ENCODE assay signal across 1 cellular context in the genomic region with DNA sequence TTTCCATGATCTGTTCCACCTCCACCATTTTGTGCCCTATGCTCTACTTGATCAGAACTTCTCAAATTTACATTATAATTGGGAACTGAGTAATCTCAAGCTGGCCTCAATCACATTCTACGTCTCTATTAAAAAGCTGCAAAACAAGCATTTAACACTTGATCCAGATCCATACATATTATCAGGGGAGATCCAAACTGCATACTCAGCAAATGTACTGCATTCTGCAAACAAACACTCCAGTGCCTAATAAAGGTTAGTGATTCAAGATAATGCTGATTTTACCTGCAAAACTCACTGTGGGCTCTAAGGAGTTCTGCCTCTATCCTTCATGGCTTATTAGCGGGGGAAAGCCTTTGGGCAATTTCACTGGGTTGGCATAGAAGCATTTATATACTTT.
TF ChIP-seq lines count a peak whose summit lies in the region.

No MANE protein-coding gene starts in this region.

TF ChIP-seq in HepG2, 621 proteins besides CTCF, POLR2A, EP300 and RAD21:
- TF ChIP-seq, protein P1, sequence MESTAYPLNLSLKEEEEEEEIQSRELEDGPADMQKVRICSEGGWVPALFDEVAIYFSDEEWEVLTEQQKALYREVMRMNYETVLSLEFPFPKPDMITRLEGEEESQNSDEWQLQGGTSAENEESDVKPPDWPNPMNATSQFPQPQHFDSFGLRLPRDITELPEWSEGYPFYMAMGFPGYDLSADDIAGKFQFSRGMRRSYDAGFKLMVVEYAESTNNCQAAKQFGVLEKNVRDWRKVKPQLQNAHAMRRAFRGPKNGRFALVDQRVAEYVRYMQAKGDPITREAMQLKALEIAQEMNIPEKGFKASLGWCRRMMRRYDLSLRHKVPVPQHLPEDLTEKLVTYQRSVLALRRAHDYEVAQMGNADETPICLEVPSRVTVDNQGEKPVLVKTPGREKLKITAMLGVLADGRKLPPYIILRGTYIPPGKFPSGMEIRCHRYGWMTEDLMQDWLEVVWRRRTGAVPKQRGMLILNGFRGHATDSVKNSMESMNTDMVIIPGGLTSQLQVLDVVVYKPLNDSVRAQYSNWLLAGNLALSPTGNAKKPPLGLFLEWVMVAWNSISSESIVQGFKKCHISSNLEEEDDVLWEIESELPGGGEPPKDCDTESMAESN (CRISPR knock-in tag; conservative IDR thresholded peaks at IDR 0.05): no peak
- TF ChIP-seq, protein P2, sequence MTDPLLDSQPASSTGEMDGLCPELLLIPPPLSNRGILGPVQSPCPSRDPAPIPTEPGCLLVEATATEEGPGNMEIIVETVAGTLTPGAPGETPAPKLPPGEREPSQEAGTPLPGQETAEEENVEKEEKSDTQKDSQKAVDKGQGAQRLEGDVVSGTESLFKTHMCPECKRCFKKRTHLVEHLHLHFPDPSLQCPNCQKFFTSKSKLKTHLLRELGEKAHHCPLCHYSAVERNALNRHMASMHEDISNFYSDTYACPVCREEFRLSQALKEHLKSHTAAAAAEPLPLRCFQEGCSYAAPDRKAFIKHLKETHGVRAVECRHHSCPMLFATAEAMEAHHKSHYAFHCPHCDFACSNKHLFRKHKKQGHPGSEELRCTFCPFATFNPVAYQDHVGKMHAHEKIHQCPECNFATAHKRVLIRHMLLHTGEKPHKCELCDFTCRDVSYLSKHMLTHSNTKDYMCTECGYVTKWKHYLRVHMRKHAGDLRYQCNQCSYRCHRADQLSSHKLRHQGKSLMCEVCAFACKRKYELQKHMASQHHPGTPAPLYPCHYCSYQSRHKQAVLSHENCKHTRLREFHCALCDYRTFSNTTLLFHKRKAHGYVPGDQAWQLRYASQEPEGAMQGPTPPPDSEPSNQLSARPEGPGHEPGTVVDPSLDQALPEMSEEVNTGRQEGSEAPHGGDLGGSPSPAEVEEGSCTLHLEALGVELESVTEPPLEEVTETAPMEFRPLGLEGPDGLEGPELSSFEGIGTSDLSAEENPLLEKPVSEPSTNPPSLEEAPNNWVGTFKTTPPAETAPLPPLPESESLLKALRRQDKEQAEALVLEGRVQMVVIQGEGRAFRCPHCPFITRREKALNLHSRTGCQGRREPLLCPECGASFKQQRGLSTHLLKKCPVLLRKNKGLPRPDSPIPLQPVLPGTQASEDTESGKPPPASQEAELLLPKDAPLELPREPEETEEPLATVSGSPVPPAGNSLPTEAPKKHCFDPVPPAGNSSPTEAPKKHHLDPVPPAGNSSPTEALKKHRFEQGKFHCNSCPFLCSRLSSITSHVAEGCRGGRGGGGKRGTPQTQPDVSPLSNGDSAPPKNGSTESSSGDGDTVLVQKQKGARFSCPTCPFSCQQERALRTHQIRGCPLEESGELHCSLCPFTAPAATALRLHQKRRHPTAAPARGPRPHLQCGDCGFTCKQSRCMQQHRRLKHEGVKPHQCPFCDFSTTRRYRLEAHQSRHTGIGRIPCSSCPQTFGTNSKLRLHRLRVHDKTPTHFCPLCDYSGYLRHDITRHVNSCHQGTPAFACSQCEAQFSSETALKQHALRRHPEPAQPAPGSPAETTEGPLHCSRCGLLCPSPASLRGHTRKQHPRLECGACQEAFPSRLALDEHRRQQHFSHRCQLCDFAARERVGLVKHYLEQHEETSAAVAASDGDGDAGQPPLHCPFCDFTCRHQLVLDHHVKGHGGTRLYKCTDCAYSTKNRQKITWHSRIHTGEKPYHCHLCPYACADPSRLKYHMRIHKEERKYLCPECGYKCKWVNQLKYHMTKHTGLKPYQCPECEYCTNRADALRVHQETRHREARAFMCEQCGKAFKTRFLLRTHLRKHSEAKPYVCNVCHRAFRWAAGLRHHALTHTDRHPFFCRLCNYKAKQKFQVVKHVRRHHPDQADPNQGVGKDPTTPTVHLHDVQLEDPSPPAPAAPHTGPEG (CRISPR knock-in tag; IDR thresholded peaks at IDR 0.05): no peak
- TF ChIP-seq, protein P3, sequence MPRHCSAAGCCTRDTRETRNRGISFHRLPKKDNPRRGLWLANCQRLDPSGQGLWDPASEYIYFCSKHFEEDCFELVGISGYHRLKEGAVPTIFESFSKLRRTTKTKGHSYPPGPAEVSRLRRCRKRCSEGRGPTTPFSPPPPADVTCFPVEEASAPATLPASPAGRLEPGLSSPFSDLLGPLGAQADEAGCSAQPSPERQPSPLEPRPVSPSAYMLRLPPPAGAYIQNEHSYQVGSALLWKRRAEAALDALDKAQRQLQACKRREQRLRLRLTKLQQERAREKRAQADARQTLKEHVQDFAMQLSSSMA (CRISPR knock-in tag; IDR thresholded peaks at IDR 0.05): no peak
- TF ChIP-seq MAFF (IDR thresholded peaks at IDR 0.05; ENCODE audit: low read depth, low read length) (peak; percentile 92), CCAR2 (optimal IDR thresholded peaks at IDR 0.05; ENCODE audit: low read depth, low read length) (no peak), ZNF230 (CRISPR knock-in tag; IDR thresholded peaks at IDR 0.05) (no peak), ZNF546 (CRISPR knock-in tag; conservative IDR thresholded peaks at IDR 0.05) (no peak), ZNF460 (CRISPR knock-in tag; IDR thresholded peaks at IDR 0.05; ENCODE audit: borderline replicate concordance) (no peak), DMAP1 (CRISPR knock-in tag; IDR thresholded peaks at IDR 0.05) (no peak), SMARCC2 (IDR thresholded peaks at IDR 0.05) (no peak), MAFK (conservative IDR thresholded peaks at IDR 0.05 in 1 of 2, IDR thresholded peaks at IDR 0.05 in 1 of 2; ENCODE audit: low read length in 2 of 2) (peak; percentile 88 to 95), GFI1 (CRISPR knock-in tag; IDR thresholded peaks at IDR 0.05; ENCODE audit: borderline replicate concordance) (no peak)
